ENCODE assay signal across 8 cellular contexts in the genomic region with DNA sequence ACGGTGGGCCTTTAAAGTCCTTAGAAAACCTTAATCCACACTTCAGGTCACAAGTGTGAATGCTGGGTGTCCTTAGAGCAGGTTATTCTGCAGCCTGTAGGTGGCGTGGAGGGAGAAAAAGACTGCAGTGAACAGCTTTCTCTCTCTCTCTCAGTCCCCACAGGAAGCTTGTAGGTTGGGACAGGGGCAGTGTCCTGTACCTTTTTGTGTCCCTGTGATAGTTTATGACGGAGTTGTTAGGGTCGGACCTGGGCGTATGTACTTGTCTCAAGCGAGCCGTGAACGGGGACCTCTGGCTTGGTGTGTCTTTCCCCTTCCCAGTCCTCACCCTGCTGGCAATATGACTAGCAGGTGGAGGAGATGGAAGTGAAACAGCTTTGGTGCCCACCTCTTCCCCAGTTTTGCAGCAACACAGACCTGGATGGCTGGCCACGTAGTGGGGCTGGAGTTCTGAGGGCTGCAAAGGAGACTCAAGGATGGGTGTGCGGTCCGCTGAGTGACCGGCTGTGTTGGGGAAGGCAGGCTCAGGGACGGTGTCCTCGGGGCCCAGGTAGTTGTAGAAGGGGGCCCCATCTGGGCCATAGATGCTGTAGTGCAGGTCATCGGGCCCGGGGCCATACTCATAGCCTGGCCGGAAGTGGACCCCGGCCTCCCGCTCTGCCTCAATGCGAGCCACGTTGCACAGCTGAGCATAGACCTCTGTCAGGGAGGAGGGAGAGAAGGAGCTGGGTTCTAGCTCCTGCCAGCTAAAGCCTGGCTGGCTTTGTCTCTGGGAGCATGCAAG. TPM values are rescaled to one million over a fixed set of nuclear protein-coding genes. Genes with fewer than 3 reads are reported as not detected.
DNase-seq lines count a peak whose midpoint lies in the region; ATAC-seq and TF ChIP-seq lines count a peak whose summit lies in the region.

No MANE protein-coding gene starts in this region.

- in situ Hi-C loops in GM13977 (cut with MboI; ENCODE audit: low pct_unique_long_range_greater_than_20kb, low sequenced_read_pairs, unreplicated experiment) = no loop called here

- no peak for ATAC-seq in GM19395 (IDR thresholded peaks at IDR 0.05; ENCODE audit: unreplicated experiment)

- no peaks in the 10 kb centered on the region for H3K4me1 ChIP-seq in parathyroid adenoma
- peaks cover 2% of the 10 kb centered on the region for H3K4me1 ChIP-seq in effector memory CD4-positive, alpha-beta T cell (ENCODE audit: control insufficient read depth, insufficient read depth, low read length, poor library complexity, severe bottlenecking)

- H2AFZ ChIP-seq in parathyroid adenoma = no peak overlapping the region

- no peaks in the 10 kb centered on the region for H3K27me3 ChIP-seq in parathyroid adenoma (ENCODE audit: control insufficient read depth, insufficient read depth, low read length)
- H3K27me3 ChIP-seq in effector memory CD4-positive, alpha-beta T cell (replicated peaks; ENCODE audit: control insufficient read depth, insufficient read depth, low read length, poor library complexity, severe bottlenecking) = no peaks in the 10 kb centered on the region

- TF ChIP-seq CTCF in AG09309 (IDR thresholded peaks at IDR 0.05; ENCODE audit: control insufficient read depth, insufficient read depth, low read depth, low read length, missing control alignments) = peak; percentile 55
- peak; percentile 60 for TF ChIP-seq CTCF in GM13977 (IDR thresholded peaks at IDR 0.05; ENCODE audit: extremely low read depth, insufficient read depth, missing control alignments)
- TF ChIP-seq CTCF in epithelial cell of proximal tubule (conservative IDR thresholded peaks at IDR 0.05; ENCODE audit: low read depth, low read length) = peak; percentile 68
- peak; percentile 42 for TF ChIP-seq CTCF in parathyroid adenoma (IDR thresholded peaks at IDR 0.05)

- no peak overlapping the region for H3K27ac ChIP-seq in parathyroid adenoma
- H3K27ac ChIP-seq in effector memory CD4-positive, alpha-beta T cell (ENCODE audit: insufficient read depth, low read length, poor library complexity, severe bottlenecking) = no peak overlapping the region

- no peaks in the 10 kb centered on the region for H3K9me3 ChIP-seq in parathyroid adenoma (ENCODE audit: control insufficient read depth, low read length)
- no peaks in the 10 kb centered on the region for H3K9me3 ChIP-seq in effector memory CD4-positive, alpha-beta T cell (ENCODE audit: control insufficient read depth, low read length)

- H3K4me3 ChIP-seq in AG09309 (ENCODE audit: control insufficient read depth, low read depth, low read length) (no peak overlapping the region), epithelial cell of proximal tubule (ENCODE audit: low read depth, low read length) (no peak overlapping the region), parathyroid adenoma (ENCODE audit: low read depth, low read length) (no peak overlapping the region)
- H3K4me3 ChIP-seq in effector memory CD4-positive, alpha-beta T cell (ENCODE audit: insufficient read depth, low read depth, low read length, poor library complexity, severe bottlenecking) = no peak overlapping the region

- H3K36me3 ChIP-seq in parathyroid adenoma (ENCODE audit: control insufficient read depth, insufficient read depth, low read length) = no peaks in the 10 kb centered on the region
- no peaks in the 10 kb centered on the region for H3K36me3 ChIP-seq in effector memory CD4-positive, alpha-beta T cell (ENCODE audit: control insufficient read depth, insufficient read depth, low read length)

- no peak overlapping the region for H3K4me2 ChIP-seq in parathyroid adenoma (ENCODE audit: low read length)

- H3K79me2 ChIP-seq in parathyroid adenoma = peaks cover 6% of the 10 kb centered on the region

- no peak overlapping the region for H3K9ac ChIP-seq in parathyroid adenoma

- DNase-seq in AG09309 (ENCODE audit: low read depth) (no peak), GM13977 (ENCODE audit: low spot score) (peak; percentile 57), OCI-M1 (lab: John Stamatoyannopoulos, UW) (peak; percentile 67), epithelial cell of proximal tubule (ENCODE audit: low read depth) (no peak)
- no peak for DNase-seq in effector memory CD4-positive, alpha-beta T cell
- no peak for DNase-seq in activated CD4-positive, alpha-beta T cell treated with anti-CD3 and anti-CD28 coated beads for 1 hour

RNA-seq across cellular contexts. Expression of a gene that starts 8.9 kb away (rescaled TPM):
- 41.6 and 50.3 TPM in 2 replicates for total RNA-seq in epithelial cell of proximal tubule

RNA-seq across cellular contexts. Expression of a gene that starts 9.3 kb away (rescaled TPM):
- total RNA-seq in epithelial cell of proximal tubule = 229 and 281 TPM in 2 replicates

Comparison
In these comparisons a context has a peak if more than half of its experiments do, and no peak if none do; other contexts are left out.
1. DNase-seq: peak in GM13977 (single experiment) and OCI-M1 (single experiment); none in AG09309 (single experiment), epithelial cell of proximal tubule (single experiment), effector memory CD4-positive, alpha-beta T cell (0 of 3) and activated CD4-positive, alpha-beta T cell treated with anti-CD3 and anti-CD28 coated beads for 1 hour (single experiment).
2. Peak in every context shown above with its lines, with median percentiles within 50 percentile points of each other: CTCF ChIP-seq.